17 cellular contexts compared by ENCODE assay signal in genomic region chr11:508956-509355, GRCh38. TPM values are rescaled to one million over a fixed set of nuclear protein-coding genes. Genes with fewer than 3 reads are reported as not detected.
A peak's percentile ranks its signal among the peaks of the same experiment; 100 is the strongest.
DNase-seq lines count a peak whose midpoint lies in the region; ATAC-seq and TF ChIP-seq lines count a peak whose summit lies in the region.
"Had no signal": no experiment of that assay in that cellular context is flagged by ENCODE, and none has a peak within 500 bp of the region (broad histone marks: within the 10 kb centered on the region; RNA-seq: fewer than 3 reads in every experiment).

No MANE protein-coding gene starts in this region.

- H3K4me1 ChIP-seq in HCT116 (ENCODE audit: control insufficient read depth in 1 of 2, insufficient read depth in 2 of 2, low read length in 2 of 2): peaks cover 6 to 22% of the 10 kb centered on the region in 2 experiments; a peak in 3 of 4 replicates
- peaks cover 26% of the 10 kb centered on the region for H3K4me1 ChIP-seq in mammary epithelial cell (ENCODE audit: insufficient read depth, low read length)
- H3K4me1 ChIP-seq in effector memory CD4-positive, alpha-beta T cell (ENCODE audit: control insufficient read depth, insufficient read depth, low read length, poor library complexity, severe bottlenecking): peaks cover 25% of the 10 kb centered on the region

- H3K79me2 ChIP-seq in HCT116 (ENCODE audit: insufficient read depth, low read length): peaks cover 33% of the 10 kb centered on the region
- peaks cover 35% of the 10 kb centered on the region for H3K79me2 ChIP-seq in mammary epithelial cell (ENCODE audit: insufficient read depth, low read length)

- H3K4me2 ChIP-seq in HCT116 (ENCODE audit: low read length) (no peak overlapping the region), mammary epithelial cell (ENCODE audit: insufficient read depth, low read depth, low read length) (no peak overlapping the region)

- BruUV-seq in HCT116 (replicated peaks; lab: Mats Ljungman, UMichigan) (TSS peak; percentile 57), mammary epithelial cell (replicated peaks; lab: Mats Ljungman, UMichigan) (TSS peak; percentile 15)

- in situ Hi-C loops in mammary epithelial cell (cut with MboI; ENCODE audit: low sequenced_read_pairs in 2 of 2): no loop called here

- H3K36me3 ChIP-seq in HCT116 (ENCODE audit: control insufficient read depth in 1 of 2, insufficient read depth in 2 of 2, low read length in 2 of 2) (peaks cover 0 to 19% of the 10 kb centered on the region in 2 experiments; a peak in 2 of 4 replicates), mammary epithelial cell (ENCODE audit: insufficient read depth, low read length) (peaks cover 2% of the 10 kb centered on the region)
- H3K36me3 ChIP-seq in effector memory CD4-positive, alpha-beta T cell (ENCODE audit: control insufficient read depth, insufficient read depth, low read length): peaks cover 3% of the 10 kb centered on the region
- H3K36me3 ChIP-seq: pancreas, right lobe of liver had no signal

- peaks cover 20% of the 10 kb centered on the region for H3K4me1 Mint-ChIP-seq in CD4-positive, alpha-beta T cell (ENCODE audit: low read depth)
- H3K4me1 Mint-ChIP-seq in neural crest cell: peaks cover 20% of the 10 kb centered on the region

- ATAC-seq in CD4-positive, alpha-beta T cell (ENCODE audit: poor library complexity): no peak
- ATAC-seq in HCT116: no peak
- ATAC-seq: pancreas; right lobe of liver; stimulated activated effector memory CD8-positive, alpha-beta T cell treated with anti-CD3 and anti-CD28 coated beads, Interleukin-12 subunit alpha, Interleukin-12 subunit beta, amount 100 ng/mL, for 72 hours had no signal

- RAD21 ChIA-PET in HCT116 (lab: Charles Lee; ENCODE audit: low non-redundant PET in 1 of 2, low total read pairs in 2 of 2, uncharacterized antibody in 2 of 2, unreplicated experiment in 2 of 2): no interaction called here

- CTCF ChIA-PET in CD4-positive, alpha-beta T cell (lab: Charles Lee): no interaction called here
- CTCF ChIA-PET in HCT116 (lab: Charles Lee): no interaction called here
- CTCF ChIA-PET in mammary epithelial cell (lab: Charles Lee; ENCODE audit: low non-redundant PET): no interaction called here

- H3K9me2 ChIP-seq in HCT116 (ENCODE audit: insufficient read depth): no peaks in the 10 kb centered on the region

- H2AFZ ChIP-seq in HCT116 (ENCODE audit: low read depth, low read length, poor library complexity, severe bottlenecking) (no peak overlapping the region), mammary epithelial cell (ENCODE audit: low read depth, low read length) (no peak overlapping the region)

- H3K4me3 Mint-ChIP-seq in CD4-positive, alpha-beta T cell: peak overlapping the region; percentile 68
- H3K4me3 Mint-ChIP-seq in neural crest cell: peak overlapping the region; percentile 61

- H3K27ac Mint-ChIP-seq in CD4-positive, alpha-beta T cell: peak overlapping the region; percentile 71
- no peak overlapping the region for H3K27ac Mint-ChIP-seq in neural crest cell (ENCODE audit: unreplicated experiment)

- no peak for TF ChIP-seq RAD21 in HCT116 (IDR thresholded peaks at IDR 0.05; ENCODE audit: low read depth)

- 84% methylated on average over 5 of the region's 5 CpGs for WGBS in mammary epithelial cell (ENCODE audit: low coverage, missing lambda C conversion rate)

- peaks cover 4% of the 10 kb centered on the region for H3K27me3 Mint-ChIP-seq in CD4-positive, alpha-beta T cell
- H3K27me3 Mint-ChIP-seq in neural crest cell (ENCODE audit: low read depth): peaks cover 3% of the 10 kb centered on the region

- H4K20me1 ChIP-seq in HCT116 (ENCODE audit: insufficient read depth): no peaks in the 10 kb centered on the region
- no peaks in the 10 kb centered on the region for H4K20me1 ChIP-seq in mammary epithelial cell (ENCODE audit: insufficient read depth, low read length)

- dilution Hi-C loops in mammary epithelial cell (cut with HindIII; ENCODE audit: low sequenced_read_pairs): loop anchor here (10.0 to 25.0 kb wide), 2 partner anchors 153 to 306 kb away; partner anchors contain the start of gene PNPLA2

- H3K4me3 ChIP-seq in HCT116 (replicated peaks in 1 of 2; ENCODE audit: low read depth in 1 of 2, low read length in 2 of 2) (no peak overlapping the region), mammary epithelial cell (replicated peaks in 1 of 3; ENCODE audit: insufficient read depth in 1 of 3, low read depth in 2 of 3, low read length in 3 of 3) (no peak overlapping the region)
- no peak overlapping the region for H3K4me3 ChIP-seq in effector memory CD4-positive, alpha-beta T cell (ENCODE audit: insufficient read depth, low read depth, low read length, poor library complexity, severe bottlenecking)
- H3K4me3 ChIP-seq: left ventricle myocardium inferior, pancreas, right lobe of liver had no signal

- no peak overlapping the region for H3K27ac ChIP-seq in CD4-positive, alpha-beta T cell (ENCODE audit: low read depth, low read length)
- H3K27ac ChIP-seq in HCT116 (ENCODE audit: low read depth, low read length) (no peak overlapping the region), mammary epithelial cell (ENCODE audit: insufficient read depth, low read depth, low read length) (no peak overlapping the region)
- H3K27ac ChIP-seq in effector memory CD4-positive, alpha-beta T cell (ENCODE audit: insufficient read depth, low read length, poor library complexity, severe bottlenecking): no peak overlapping the region
- H3K27ac ChIP-seq: left ventricle myocardium inferior, pancreas, right lobe of liver had no signal

- no peak for TF ChIP-seq POLR2A in HCT116 (IDR thresholded peaks at IDR 0.05; ENCODE audit: borderline replicate concordance, extremely low read depth, insufficient read depth, insufficient read length)

- intact Hi-C loops in CD4-positive, alpha-beta T cell (cut with DNase I, micrococcal nuclease): loop anchor here (5.0 to 10.0 kb wide), 3 partner anchors 54 to 302 kb away; partner anchors contain the start of genes BET1L (in 1 of the 2), PTDSS2 (in 1 of the 2), RIC8A (in 1 of the 2) and SLC25A22 (in 1 of the 2)
- intact Hi-C loops in HCT116 (cut with micrococcal nuclease): loop anchor here (5.0 kb wide), 1 partner anchor 62 kb away; no protein-coding TSS in a partner anchor
- intact Hi-C loops in mammary epithelial cell (cut with micrococcal nuclease): loop anchor here (5.0 kb wide), 1 partner anchor 272 kb away; the partner anchor contains the start of genes PSMD13 and SIRT3

- POLR2A ChIA-PET in CD4-positive, alpha-beta T cell (lab: Charles Lee): no interaction called here
- POLR2A ChIA-PET in HCT116 (lab: Charles Lee): interaction anchor here (1.0 kb wide), 1 partner anchor 27 kb away, joined by 5 read pairs; the partner anchor contains the start of gene HRAS

- TF ChIP-seq CTCF in CD4-positive, alpha-beta T cell (IDR thresholded peaks at IDR 0.05): no peak
- TF ChIP-seq CTCF in HCT116 (IDR thresholded peaks at IDR 0.05 in 2 of 3, conservative IDR thresholded peaks at IDR 0.05 in 1 of 3; ENCODE audit: borderline replicate concordance in 1 of 3, insufficient read depth in 1 of 3, low read depth in 2 of 3, low read length in 2 of 3) (no peak), mammary epithelial cell (conservative IDR thresholded peaks at IDR 0.05 in 1 of 2, IDR thresholded peaks at IDR 0.05 in 1 of 2; ENCODE audit: extremely low read depth in 1 of 2, insufficient read depth in 1 of 2, low read depth in 1 of 2, low read length in 2 of 2) (no peak), neural crest cell (conservative IDR thresholded peaks at IDR 0.05) (no peak)

- no peaks in the 10 kb centered on the region for H3K9me3 Mint-ChIP-seq in CD4-positive, alpha-beta T cell
- no peaks in the 10 kb centered on the region for H3K9me3 Mint-ChIP-seq in neural crest cell
- H3K9me3 Mint-ChIP-seq: stimulated activated effector memory CD8-positive, alpha-beta T cell treated with anti-CD3 and anti-CD28 coated beads, Interleukin-12 subunit alpha, Interleukin-12 subunit beta, amount 100 ng/mL, for 72 hours had no signal

- no peaks in the 10 kb centered on the region for H3K9me3 ChIP-seq in CD4-positive, alpha-beta T cell (ENCODE audit: control insufficient read depth, low read length)
- H3K9me3 ChIP-seq in HCT116 (ENCODE audit: control insufficient read depth in 1 of 2, insufficient read depth in 1 of 2, low read depth in 1 of 2, low read length in 2 of 2) (no peaks in the 10 kb centered on the region; a peak in 1 of 4 replicates), mammary epithelial cell (replicated peaks; ENCODE audit: insufficient read depth, low read length) (no peaks in the 10 kb centered on the region)
- H3K9me3 ChIP-seq in effector memory CD4-positive, alpha-beta T cell (ENCODE audit: control insufficient read depth, low read length): no peaks in the 10 kb centered on the region
- H3K9me3 ChIP-seq: left ventricle myocardium inferior, pancreas, right lobe of liver had no signal

- DNase-seq in CD4-positive, alpha-beta T cell: no peak
- no peak for DNase-seq in HCT116 (ENCODE audit: low read depth, low spot score)
- no peak for DNase-seq in mammary epithelial cell
- DNase-seq in neural crest cell (ENCODE audit: low read depth, low spot score): no peak
- DNase-seq in effector memory CD4-positive, alpha-beta T cell: no peak
- no peak for DNase-seq in NCI-H1048 (lab: John Stamatoyannopoulos, UW)
- no peak for DNase-seq in NCI-H82 (lab: John Stamatoyannopoulos, UW)
- DNase-seq: activated gamma-delta T cell, aorta, left ventricle myocardium inferior, NCI-H1417, NCI-H2171 treated with DMSO at 0.1 percent for 48 hours, NCI-H774 had no signal

- H3K9ac ChIP-seq in HCT116 (ENCODE audit: low read length): no peak overlapping the region
- H3K9ac ChIP-seq in mammary epithelial cell (ENCODE audit: insufficient read depth, low read length): no peak overlapping the region

- peaks cover 44% of the 10 kb centered on the region for H3K36me3 Mint-ChIP-seq in CD4-positive, alpha-beta T cell (ENCODE audit: low read depth)
- peaks cover 13% of the 10 kb centered on the region for H3K36me3 Mint-ChIP-seq in neural crest cell (ENCODE audit: low read depth)

- no peaks in the 10 kb centered on the region for H3K27me3 ChIP-seq in CD4-positive, alpha-beta T cell (ENCODE audit: control insufficient read depth, insufficient read depth, low read length)
- H3K27me3 ChIP-seq in HCT116 (ENCODE audit: insufficient read depth, low read length) (no peaks in the 10 kb centered on the region), mammary epithelial cell (ENCODE audit: insufficient read depth, low read length) (no peaks in the 10 kb centered on the region)
- no peaks in the 10 kb centered on the region for H3K27me3 ChIP-seq in effector memory CD4-positive, alpha-beta T cell (replicated peaks; ENCODE audit: control insufficient read depth, insufficient read depth, low read length, poor library complexity, severe bottlenecking)
- H3K27me3 ChIP-seq: pancreas, right lobe of liver had no signal

RNA-seq across cellular contexts. Expression of gene RNH1, which starts 1.9 kb away (rescaled TPM):
- total RNA-seq in CD4-positive, alpha-beta T cell: 100 to 1,000 TPM; 131 to 132 TPM
- total RNA-seq in HCT116 (2021; ENCODE audit: unreplicated experiment) (120 TPM), mammary epithelial cell (100 to 1,000 TPM; 187 to 206 TPM), neural crest cell (69.2 and 71.1 TPM in 2 replicates)
- 128 and 151 TPM in 2 replicates for polyA plus RNA-seq in HCT116 (2012)
- 122 TPM for polyA plus RNA-seq in mammary epithelial cell
- 104 TPM for polyA minus RNA-seq in mammary epithelial cell

RNA-seq across cellular contexts. Expression of gene HRAS, which starts 26.4 kb away (rescaled TPM):
- total RNA-seq in CD4-positive, alpha-beta T cell: 10 to 100 TPM; 23.7 to 23.9 TPM
- 104 TPM for total RNA-seq in HCT116 (2021; ENCODE audit: unreplicated experiment)
- polyA plus RNA-seq in HCT116 (2012): 118 and 126 TPM in 2 replicates
- 100 to 1,000 TPM in 1 of 2 donors, 10 to 100 TPM in 1; 36.5 to 194 TPM for total RNA-seq in mammary epithelial cell
- 230 TPM for polyA plus RNA-seq in mammary epithelial cell
- polyA minus RNA-seq in mammary epithelial cell: 165 TPM
- total RNA-seq in neural crest cell: 90.6 and 93.5 TPM in 2 replicates

RNA-seq across cellular contexts. Expression of gene LRRC56, which starts 28.4 kb away (rescaled TPM):
- total RNA-seq in CD4-positive, alpha-beta T cell: 1 to 10 TPM; 2.4 TPM
- total RNA-seq in HCT116 (2021; ENCODE audit: unreplicated experiment) (9.1 TPM), mammary epithelial cell (1 to 10 TPM in 1 of 2 donors, under 1 TPM in 1; 0.50 to 1.2 TPM), neural crest cell (2.1 and 2.4 TPM in 2 replicates)
- 6.3 and 6.5 TPM in 2 replicates for polyA plus RNA-seq in HCT116 (2012)
- 0.35 TPM for polyA plus RNA-seq in mammary epithelial cell
- polyA minus RNA-seq in mammary epithelial cell: not detected

RNA-seq across cellular contexts. Expression of gene LMNTD2, which starts 51.6 kb away (rescaled TPM):
- 10 to 100 TPM in 1 of 2 experiments, 1 to 10 TPM in 1; 8.2 to 10.3 TPM for total RNA-seq in CD4-positive, alpha-beta T cell
- total RNA-seq in HCT116 (2021; ENCODE audit: unreplicated experiment) (9.5 TPM), mammary epithelial cell (1 to 10 TPM; 2.3 to 7.6 TPM), neural crest cell (1.8 and 2.2 TPM in 2 replicates)
- polyA plus RNA-seq in HCT116 (2012): 7.1 and 7.6 TPM in 2 replicates
- polyA plus RNA-seq in mammary epithelial cell: 1.8 TPM
- polyA minus RNA-seq in mammary epithelial cell: not detected
- total RNA-seq: cerebellum had no signal

RNA-seq across cellular contexts. Expression of gene RASSF7, which starts 51.8 kb away (rescaled TPM):
- total RNA-seq in CD4-positive, alpha-beta T cell: 10 to 100 TPM; 14.1 to 15.7 TPM
- total RNA-seq in HCT116 (2021; ENCODE audit: unreplicated experiment) (35.9 TPM), mammary epithelial cell (10 to 100 TPM; 33.3 to 36.1 TPM), neural crest cell (7.3 and 7.4 TPM in 2 replicates)
- polyA plus RNA-seq in HCT116 (2012): 43.6 and 64.9 TPM in 2 replicates
- polyA plus RNA-seq in mammary epithelial cell: 35.2 TPM
- 4.6 TPM for polyA minus RNA-seq in mammary epithelial cell
